8 cellular contexts compared by ENCODE assay signal in genomic region chr13:43040581-43041367, GRCh38. TPM values are rescaled to one million over a fixed set of nuclear protein-coding genes. Genes with fewer than 3 reads are reported as not detected.
A peak's percentile ranks its signal among the peaks of the same experiment; 100 is the strongest.
DNase-seq lines count a peak whose midpoint lies in the region; ATAC-seq, FAIRE-seq and TF ChIP-seq lines count a peak whose summit lies in the region.
"Not testable (repeated sequence)": the region's sequence is repeated elsewhere in the genome, so short reads cannot be mapped to it uniquely, and the experiment has no call there.

No MANE protein-coding gene starts in this region.

- FAIRE-seq in HepG2 (lab: Jason Lieb, UNC): not testable (repeated sequence)

- H3K4me1 ChIP-seq in DOHH2 (ENCODE audit: control insufficient read depth, low read length): peaks cover 66% of the 10 kb centered on the region
- H3K4me1 ChIP-seq in HepG2 (ENCODE audit: insufficient read depth, low read length): peaks cover 59% of the 10 kb centered on the region
- peaks cover 11 to 16% of the 10 kb centered on the region in 2 experiments for H3K4me1 ChIP-seq in trophoblast cell (ENCODE audit: control insufficient read depth in 1 of 2, insufficient read depth in 2 of 2, low read length in 2 of 2)

- not testable (repeated sequence) for H3K9ac ChIP-seq in HepG2 (ENCODE audit: insufficient read depth, low read depth, low read length); trophoblast cell (ENCODE audit: low read length)

- POLR2A ChIA-PET in HepG2 (lab: Yijun Ruan, JAX): not testable (repeated sequence)

- not testable (repeated sequence) for H3K9me3 ChIP-seq in DOHH2 (ENCODE audit: control insufficient read depth, insufficient read depth, low read length); HepG2 (ENCODE audit: low read length); trophoblast cell (ENCODE audit: insufficient read depth, low read depth, low read length)

- H3K4ac ChIP-seq in trophoblast cell (ENCODE audit: low read depth, low read length): not testable (repeated sequence)

- H3K27ac ChIP-seq in DOHH2 (ENCODE audit: low read depth, low read length); HepG2 (ENCODE audit: extremely low read length, insufficient read depth, low read length): not testable (repeated sequence)
- peak overlapping the region; percentile 53 for H3K27ac ChIP-seq in trophoblast cell (ENCODE audit: low read depth, low read length)

- H2AFZ ChIP-seq in HepG2 (ENCODE audit: low read length); trophoblast cell (ENCODE audit: insufficient read depth, low read length, poor library complexity): not testable (repeated sequence)

- not testable (repeated sequence) for TF ChIP-seq EP300 in HepG2 (IDR thresholded peaks at IDR 0.05; ENCODE audit: low read depth in 2 of 2, low read length in 2 of 2); HepG2 (CRISPR knock-in tag; IDR thresholded peaks at IDR 0.05; ENCODE audit: borderline replicate concordance)

- H3K4me2 ChIP-seq in DOHH2 (ENCODE audit: low read length): peak overlapping the region; percentile 28
- H3K4me2 ChIP-seq in HepG2 (ENCODE audit: low read depth, low read length); trophoblast cell (ENCODE audit: low read length): not testable (repeated sequence)

- in situ Hi-C loops in HepG2 (cut with HindIII; ENCODE audit: extremely low pct_ligation_motif_present, low pct_unique_long_range_greater_than_20kb): not testable (repeated sequence)

- H2BK120ac ChIP-seq in trophoblast cell (ENCODE audit: insufficient read depth, low read length, poor library complexity): peak overlapping the region; percentile 90

- CTCF ChIA-PET in HepG2 (lab: Yijun Ruan, JAX; ENCODE audit: low intra/inter-chr PET ratio, low total read pairs): not testable (repeated sequence)

- peak overlapping the region; percentile 8 for H2BK5ac ChIP-seq in trophoblast cell (ENCODE audit: low read depth, low read length, poor library complexity)

- H4K12ac ChIP-seq in trophoblast cell (ENCODE audit: low read depth, low read length): not testable (repeated sequence)

- not testable (repeated sequence) for H3K27me3 ChIP-seq in DOHH2 (ENCODE audit: control insufficient read depth, low read length); HepG2 (ENCODE audit: control insufficient read depth in 1 of 2, insufficient read depth in 2 of 2, low read length in 2 of 2); trophoblast cell (ENCODE audit: insufficient read depth, low read length)

- peak overlapping the region; percentile 45 for H3K14ac ChIP-seq in trophoblast cell (ENCODE audit: low read length)

- H3K36me3 ChIP-seq in DOHH2 (ENCODE audit: control insufficient read depth, low read length) (peaks cover 25% of the 10 kb centered on the region), HepG2 (replicated peaks in 1 of 2; ENCODE audit: control insufficient read depth in 1 of 2, insufficient read depth in 2 of 2, low read length in 2 of 2) (peaks cover 3 to 13% of the 10 kb centered on the region in 2 experiments; a peak in 3 of 5 replicates)
- not testable (repeated sequence) for H3K36me3 ChIP-seq in trophoblast cell (ENCODE audit: control insufficient read depth in 1 of 2, insufficient read depth in 2 of 2, low read length in 2 of 2)

- H3K23ac ChIP-seq in trophoblast cell (ENCODE audit: low read length): not testable (repeated sequence)

- H4K91ac ChIP-seq in trophoblast cell (ENCODE audit: low read depth, low read length): peak overlapping the region; percentile 56

- H2AK5ac ChIP-seq in trophoblast cell (ENCODE audit: low read length): not testable (repeated sequence)

- H3K79me1 ChIP-seq in trophoblast cell (ENCODE audit: low read length): peaks cover 29% of the 10 kb centered on the region

- H2BK12ac ChIP-seq in trophoblast cell (ENCODE audit: low read length): not testable (repeated sequence)

- not testable (repeated sequence) for TF ChIP-seq CTCF in DOHH2 (IDR thresholded peaks at IDR 0.05; ENCODE audit: low read depth, low read length, poor library complexity, severe bottlenecking); HepG2 (CRISPR knock-in tag; IDR thresholded peaks at IDR 0.05)

- not testable (repeated sequence) for BruUV-seq in HepG2 (replicated peaks; lab: Mats Ljungman, UMichigan)

- not testable (repeated sequence) for TF ChIP-seq POLR2A in HepG2 (IDR thresholded peaks at IDR 0.05; ENCODE audit: insufficient read depth in 1 of 2, low read depth in 2 of 2, low read length in 2 of 2)

- H3K79me2 ChIP-seq in DOHH2 (ENCODE audit: control insufficient read depth, low read length): peaks cover 92% of the 10 kb centered on the region
- H3K79me2 ChIP-seq in HepG2 (ENCODE audit: insufficient read depth, low read length): peaks cover 44% of the 10 kb centered on the region
- H3K79me2 ChIP-seq in trophoblast cell (ENCODE audit: control insufficient read depth, insufficient read depth, low read length, poor library complexity): not testable (repeated sequence)

- not testable (repeated sequence) for H4K8ac ChIP-seq in trophoblast cell (ENCODE audit: low read depth, low read length)

- H3K18ac ChIP-seq in trophoblast cell (ENCODE audit: low read length): not testable (repeated sequence)

- peak; percentile 25 for ATAC-seq in GM19043 (IDR thresholded peaks at IDR 0.05; ENCODE audit: low read depth, unreplicated experiment)
- peak; percentile 12 for ATAC-seq in HG02588 (IDR thresholded peaks at IDR 0.05; ENCODE audit: unreplicated experiment)
- peak; percentile 15 for ATAC-seq in HG03342 (IDR thresholded peaks at IDR 0.05; ENCODE audit: unreplicated experiment)
- ATAC-seq in HepG2: not testable (repeated sequence)

- TF ChIP-seq RAD21 in HepG2 (CRISPR knock-in tag; IDR thresholded peaks at IDR 0.05): not testable (repeated sequence)

- not testable (repeated sequence) for H3K4me3 ChIP-seq in DOHH2 (ENCODE audit: low read length); HepG2 (replicated peaks in 1 of 3; ENCODE audit: insufficient read depth in 1 of 3, low read depth in 2 of 3, low read length in 3 of 3); trophoblast cell (ENCODE audit: low read depth, low read length)

- intact Hi-C loops in HepG2 (cut with micrococcal nuclease; ENCODE audit: unreplicated experiment): not testable (repeated sequence)

- not testable (repeated sequence) for H4K20me1 ChIP-seq in DOHH2 (ENCODE audit: control insufficient read depth, insufficient read depth, low read depth, low read length); HepG2 (ENCODE audit: insufficient read depth, low read length)

- DNase-seq in NCI-H524 (lab: John Stamatoyannopoulos, UW) (peak; percentile 48 to 80), amniotic epithelial cell (ENCODE audit: low read depth) (peak; percentile 65), trophoblast cell (peak in 1 of 2 donors; percentile 52)
- not testable (repeated sequence) for DNase-seq in HepG2 (ENCODE audit: low spot score)

- not testable (repeated sequence) for H3K9me2 ChIP-seq in DOHH2 (replicated peaks; ENCODE audit: control insufficient read depth, low read length)

- peaks cover 13% of the 10 kb centered on the region for H3F3A ChIP-seq in DOHH2 (ENCODE audit: control insufficient read depth, insufficient read depth)

- 95% methylated on average over 13 of the region's 13 CpGs for WGBS in HepG2 (ENCODE audit: low lambda C conversion rate)
- no CpG with 5 or more reads among the region's 13 CpGs for WGBS in trophoblast cell (ENCODE audit: extremely low coverage, insufficient coverage, insufficient read length)

RNA-seq across cellular contexts. Expression of gene DNAJC15, which starts 17.4 kb away (rescaled TPM):
- total RNA-seq in HepG2 (2016; rRNA removed; fragmentation: Illumina TruSeq; extraction: Trizol): 21.5 and 23.0 TPM in 2 replicates
- 12.1 and 13.1 TPM in 2 replicates for total RNA-seq in HepG2 (2016; cell fraction: cytosol; rRNA removed; fragmentation: Illumina TruSeq; extraction: Trizol; ENCODE audit: low read depth)
- total RNA-seq in HepG2 (2016; cell fraction: insoluble cytoplasmic fraction; rRNA removed; fragmentation: Illumina TruSeq; extraction: Trizol): 19.6 and 23.8 TPM in 2 replicates
- total RNA-seq in HepG2 (2016; cell fraction: membrane; rRNA removed; fragmentation: Illumina TruSeq; extraction: Trizol): 10.2 and 13.9 TPM in 2 replicates
- total RNA-seq in HepG2 (2016; cell fraction: nucleus; rRNA removed; fragmentation: Illumina TruSeq; extraction: Trizol): 16.2 and 16.9 TPM in 2 replicates
- polyA plus RNA-seq in HepG2 (2011; rRNA removed): 27.2 and 31.9 TPM in 2 replicates
- 23.4 and 24.2 TPM in 2 replicates for polyA plus RNA-seq in HepG2 (2011; cell fraction: cytosol; rRNA removed)
- polyA plus RNA-seq in HepG2 (2011; cell fraction: nucleus; rRNA removed): 6.0 and 7.0 TPM in 2 replicates
- polyA plus RNA-seq in HepG2 (2012): 12.1 and 12.9 TPM in 2 replicates
- polyA plus RNA-seq in HepG2 (2016; cell fraction: cytosol; fragmentation: Illumina TruSeq; extraction: Trizol; ENCODE audit: low read depth): 15.4 and 21.7 TPM in 2 replicates
- 20.3 TPM in 2 replicates for polyA plus RNA-seq in HepG2 (2016; cell fraction: insoluble cytoplasmic fraction; fragmentation: Illumina TruSeq; extraction: Trizol; ENCODE audit: low read depth)
- polyA plus RNA-seq in HepG2 (2016; cell fraction: membrane; fragmentation: Illumina TruSeq; extraction: Trizol; ENCODE audit: low read depth): 9.1 and 11.0 TPM in 2 replicates
- polyA plus RNA-seq in HepG2 (2016; cell fraction: nucleus; fragmentation: Illumina TruSeq; extraction: Trizol; ENCODE audit: insufficient read depth, low read depth): 22.8 and 24.6 TPM in 2 replicates
- 6.5 and 21.0 TPM in 2 replicates for polyA minus RNA-seq in HepG2 (2011; rRNA and poly(A)+ RNA removed; ENCODE audit: low replicate concordance)
- polyA minus RNA-seq in HepG2 (2011; cell fraction: cytosol; rRNA and poly(A)+ RNA removed): 12.3 and 14.1 TPM in 2 replicates
- polyA minus RNA-seq in HepG2 (2011; cell fraction: nucleus; rRNA and poly(A)+ RNA removed): 17.4 and 18.0 TPM in 2 replicates
- polyA plus RNA-seq in trophoblast cell (2013): 13.2 and 13.3 TPM in 2 replicates

RNA-seq across cellular contexts. Expression of gene EPSTI1, which starts 48.7 kb away (rescaled TPM):
- total RNA-seq in HepG2 (2016; rRNA removed; fragmentation: Illumina TruSeq; extraction: Trizol): not detected in 2 replicates
- total RNA-seq in HepG2 (2016; cell fraction: cytosol; rRNA removed; fragmentation: Illumina TruSeq; extraction: Trizol; ENCODE audit: low read depth): not detected in 2 replicates
- total RNA-seq in HepG2 (2016; cell fraction: insoluble cytoplasmic fraction; rRNA removed; fragmentation: Illumina TruSeq; extraction: Trizol): not detected in 2 replicates
- not detected in 2 replicates for total RNA-seq in HepG2 (2016; cell fraction: membrane; rRNA removed; fragmentation: Illumina TruSeq; extraction: Trizol)
- not detected in 2 replicates for total RNA-seq in HepG2 (2016; cell fraction: nucleus; rRNA removed; fragmentation: Illumina TruSeq; extraction: Trizol)
- polyA plus RNA-seq in HepG2 (2011; rRNA removed): 0.03 TPM in 1 of 2 replicates, not detected in the other
- polyA plus RNA-seq in HepG2 (2011; cell fraction: cytosol; rRNA removed): not detected in 2 replicates
- polyA plus RNA-seq in HepG2 (2011; cell fraction: nucleus; rRNA removed): not detected in 2 replicates
- polyA plus RNA-seq in HepG2 (2012): not detected in 2 replicates
- not detected in 2 replicates for polyA plus RNA-seq in HepG2 (2016; cell fraction: cytosol; fragmentation: Illumina TruSeq; extraction: Trizol; ENCODE audit: low read depth)
- not detected in 2 replicates for polyA plus RNA-seq in HepG2 (2016; cell fraction: insoluble cytoplasmic fraction; fragmentation: Illumina TruSeq; extraction: Trizol; ENCODE audit: low read depth)
- polyA plus RNA-seq in HepG2 (2016; cell fraction: membrane; fragmentation: Illumina TruSeq; extraction: Trizol; ENCODE audit: low read depth): not detected in 2 replicates
- not detected in 2 replicates for polyA plus RNA-seq in HepG2 (2016; cell fraction: nucleus; fragmentation: Illumina TruSeq; extraction: Trizol; ENCODE audit: insufficient read depth, low read depth)
- not detected in 2 replicates for polyA minus RNA-seq in HepG2 (2011; rRNA and poly(A)+ RNA removed; ENCODE audit: low replicate concordance)
- not detected in 2 replicates for polyA minus RNA-seq in HepG2 (2011; cell fraction: cytosol; rRNA and poly(A)+ RNA removed)
- not detected in 2 replicates for polyA minus RNA-seq in HepG2 (2011; cell fraction: nucleus; rRNA and poly(A)+ RNA removed)
- polyA plus RNA-seq in trophoblast cell (2013): 20.9 and 23.0 TPM in 2 replicates
